1 cellular context compared by ENCODE assay signal in genomic region chr12:54325442-54326109, GRCh38.
TF ChIP-seq lines count a peak whose summit lies in the region.

No MANE protein-coding gene starts in this region.

TF ChIP-seq in HCT116, 20 proteins besides CTCF, POLR2A, EP300 and RAD21:
- TF ChIP-seq ZFX (IDR thresholded peaks at IDR 0.05) (peak; percentile 67; the same call in 1 of the 2 replicates), MAX (IDR thresholded peaks at IDR 0.05) (peak; percentile 77), SIN3A (IDR thresholded peaks at IDR 0.05; ENCODE audit: low read depth) (0 out of 2 replicates have a peak, but pooled peaks have one; percentile 36)
